In the genomic region with DNA sequence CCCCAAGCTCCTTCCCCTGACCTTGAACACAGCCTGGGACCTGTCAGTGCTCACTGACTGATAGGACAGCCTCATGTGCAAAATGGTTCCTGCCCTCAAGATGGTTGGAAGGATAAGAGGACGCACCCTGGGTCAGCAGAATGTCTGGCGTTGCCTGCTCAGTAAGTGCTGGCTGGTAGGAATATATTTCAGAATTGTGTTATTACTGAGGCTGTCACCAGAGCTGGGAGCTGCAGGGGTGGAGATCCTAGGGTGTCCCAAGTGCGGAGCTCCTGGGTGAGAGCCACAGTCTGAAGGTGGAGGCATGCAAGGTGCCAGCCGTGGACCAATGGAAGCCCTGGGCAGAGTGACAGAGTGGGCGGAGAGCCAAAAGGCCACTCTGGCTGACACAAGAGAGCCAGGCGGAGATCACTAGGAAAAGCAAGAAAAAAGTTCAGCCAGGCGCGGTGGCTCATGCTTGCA, we compare ENCODE assay signal across 18 cellular contexts. TPM values are rescaled to one million over a fixed set of nuclear protein-coding genes. Genes with fewer than 3 reads are reported as not detected.
DNase-seq lines count a peak whose midpoint lies in the region; ATAC-seq and TF ChIP-seq lines count a peak whose summit lies in the region.
"Had no signal": no experiment of that assay in that cellular context is flagged by ENCODE, and none has a peak within 500 bp of the region (broad histone marks: within the 10 kb centered on the region; RNA-seq: fewer than 3 reads in every experiment).

No MANE protein-coding gene starts in this region.

- H3K27me3 ChIP-seq in adrenal gland (peaks cover 5% of the 10 kb centered on the region), right lobe of liver (no peaks in the 10 kb centered on the region), thyroid gland (no peaks in the 10 kb centered on the region)

- DNase-seq in NCI-H2171 treated with DMSO at 0.1 percent for 48 hours (lab: John Stamatoyannopoulos, UW) (peak; percentile 7), NCI-H2171 (lab: John Stamatoyannopoulos, UW) (no peak), adrenal gland (peak in 4 of 7 donors; percentile 14 to 58 (median 28)), right lobe of liver (peak; percentile 79 to 93 (median 91)), thyroid gland (peak; percentile 66 to 68), NCI-H1048 (lab: John Stamatoyannopoulos, UW) (no peak), foreskin melanocyte (no peak)
- DNase-seq: 8988T; Calu3; CD4-positive, alpha-beta memory T cell; KG1; NCI-H69 had no signal

- H3K36me3 ChIP-seq in adrenal gland (replicated peaks in 1 of 2): no peaks in the 10 kb centered on the region
- no peaks in the 10 kb centered on the region for H3K36me3 ChIP-seq in right lobe of liver
- no peaks in the 10 kb centered on the region for H3K36me3 ChIP-seq in thyroid gland
- H3K36me3 ChIP-seq: SJSA1 had no signal

- H3K4me1 ChIP-seq in adrenal gland (replicated peaks in 1 of 2): no peaks in the 10 kb centered on the region
- peaks cover 0 to 36% (median 4%) of the 10 kb centered on the region in 4 donors for H3K4me1 ChIP-seq in right lobe of liver
- peaks cover 0 to 4% of the 10 kb centered on the region in 2 donors for H3K4me1 ChIP-seq in thyroid gland
- H3K4me1 ChIP-seq: SJSA1 had no signal

- H3K27ac ChIP-seq in adrenal gland: no peak overlapping the region
- H3K27ac ChIP-seq in right lobe of liver: no peak overlapping the region
- H3K27ac ChIP-seq in thyroid gland: no peak overlapping the region
- H3K27ac ChIP-seq: SJSA1 had no signal

- H3K9me3 ChIP-seq in adrenal gland (replicated peaks in 1 of 3) (no peaks in the 10 kb centered on the region), right lobe of liver (no peaks in the 10 kb centered on the region), thyroid gland (no peaks in the 10 kb centered on the region)
- H3K9me3 ChIP-seq: SJSA1 had no signal

- peak; percentile 58 to 68 (median 61) for ATAC-seq in right lobe of liver
- ATAC-seq in GM21360 (IDR thresholded peaks at IDR 0.05; ENCODE audit: unreplicated experiment): no peak
- ATAC-seq: GM12878, HCT116 had no signal

- TF ChIP-seq POLR2A in adrenal gland (IDR thresholded peaks at IDR 0.05) (no peak), right lobe of liver (IDR thresholded peaks at IDR 0.05) (no peak), thyroid gland (IDR thresholded peaks at IDR 0.05) (no peak)

- 75 to 87% (median 80%) methylated on average over 7 to 8 of the region's 8 CpGs for WGBS in adrenal gland, 4 donors
- WGBS in right lobe of liver (ENCODE audit: insufficient coverage, low coverage, low lambda C conversion rate, missing lambda C conversion rate): 28% methylated on average over 6 of the region's 8 CpGs
- 49 to 65% methylated on average over 8 of the region's 8 CpGs for WGBS in thyroid gland, 2 donors

- H3K4me3 ChIP-seq in adrenal gland: no peak overlapping the region
- no peak overlapping the region for H3K4me3 ChIP-seq in right lobe of liver
- H3K4me3 ChIP-seq in thyroid gland (replicated peaks in 1 of 3): no peak overlapping the region
- H3K4me3 ChIP-seq: GM12878, SJSA1 had no signal

- intact Hi-C loops in adrenal gland (cut with DNase I) (no loop called here), right lobe of liver (cut with DNase I) (no loop called here), thyroid gland (cut with DNase I) (no loop called here)

- TF ChIP-seq CTCF in adrenal gland (IDR thresholded peaks at IDR 0.05) (no peak), right lobe of liver (IDR thresholded peaks at IDR 0.05) (no peak), thyroid gland (IDR thresholded peaks at IDR 0.05) (no peak)

RNA-seq across cellular contexts. Expression of a gene that starts 1.0 kb away (rescaled TPM):
- 1 to 10 TPM in 6 of 8 donors, under 1 TPM in 2; 0.17 to 2.6 (median 1.3) TPM for total RNA-seq in adrenal gland
- under 1 TPM; 0.29 to 0.64 (median 0.47) TPM for polyA plus RNA-seq in adrenal gland
- total RNA-seq in right lobe of liver: 10 to 100 TPM in 5 of 6 experiments, 1 to 10 TPM in 1; 9.4 to 27.7 (median 17.9) TPM
- under 1 TPM in 3 of 4 donors, not detected in 1; 0.13 to 0.39 (median 0.22) TPM for total RNA-seq in thyroid gland
- total RNA-seq: CD4-positive, alpha-beta memory T cell; GM12878; SJSA1 had no signal
- polyA plus RNA-seq: BJ; CD4-positive, alpha-beta memory T cell; GM12878 had no signal

RNA-seq across cellular contexts. Expression of a gene that starts 34.7 kb away (rescaled TPM):
- total RNA-seq in adrenal gland: under 1 TPM in 1 of 8 donors, not detected in 7; 0.27 TPM
- not detected for polyA plus RNA-seq in adrenal gland
- total RNA-seq in right lobe of liver: 1 to 10 TPM in 1 of 6 experiments, under 1 TPM in 3, not detected in 2; 0.31 to 1.1 (median 0.55) TPM
- 1 to 10 TPM in 1 of 4 donors, not detected in 3; 1.5 TPM for total RNA-seq in thyroid gland
- total RNA-seq: Calu3; CD4-positive, alpha-beta memory T cell; GM12878; GM23338; SJSA1 had no signal
- polyA plus RNA-seq: BJ; CD4-positive, alpha-beta memory T cell; GM23338 had no signal

RNA-seq across cellular contexts. Expression of a gene that starts 40.0 kb away (rescaled TPM):
- 1 to 10 TPM in 4 of 8 donors, under 1 TPM in 3, not detected in 1; 0.19 to 4.3 (median 1.2) TPM for total RNA-seq in adrenal gland
- polyA plus RNA-seq in adrenal gland: 1 to 10 TPM in 1 of 3 donors, under 1 TPM in 2; 0.32 to 1.5 (median 0.74) TPM
- total RNA-seq in right lobe of liver: under 1 TPM in 5 of 6 experiments, not detected in 1; 0.06 to 0.39 (median 0.12) TPM
- under 1 TPM in 1 of 4 donors, not detected in 3; 0.11 TPM for total RNA-seq in thyroid gland
- total RNA-seq: CD4-positive, alpha-beta memory T cell; GM12878; SJSA1 had no signal
- polyA plus RNA-seq: CD4-positive, alpha-beta memory T cell; GM12878 had no signal

Comparison
In these comparisons a context has a peak if more than half of its experiments do, and no peak if none do; other contexts are left out.
1. DNase-seq: peak in NCI-H2171 treated with DMSO at 0.1 percent for 48 hours (single experiment), adrenal gland (4 of 7), right lobe of liver (3 of 3) and thyroid gland (2 of 2); none in NCI-H2171 (single experiment), NCI-H1048 (single experiment) and foreskin melanocyte (single experiment).